17 cellular contexts compared by ENCODE assay signal in genomic region chr4:116796022-116796421, GRCh38.
"Had no signal": no experiment of that assay in that cellular context is flagged by ENCODE, and none has a peak within 500 bp of the region (broad histone marks: within the 10 kb centered on the region; RNA-seq: fewer than 3 reads in every experiment).

No MANE protein-coding gene starts in this region.

- H3K36me3 Mint-ChIP-seq: activated CD4-positive, alpha-beta memory T cell treated with anti-CD3 and anti-CD28 coated beads for 36 hours; activated naive CD4-positive, alpha-beta T cell treated with anti-CD3 and anti-CD28 coated beads, Interleukin-2, amount 50 U/mL, for 72 hours; memory B cell had no signal

- H3K27me3 ChIP-seq: body of pancreas, left lung, thyroid gland had no signal

- H3K9me3 ChIP-seq: body of pancreas, left lung, thyroid gland had no signal

- H3K4me1 Mint-ChIP-seq: memory B cell, nephron had no signal

- H3K27ac ChIP-seq: body of pancreas, coronary artery, left lung, thyroid gland had no signal

- H3K4me3 Mint-ChIP-seq: activated CD4-positive, alpha-beta memory T cell treated with anti-CD3 and anti-CD28 coated beads for 36 hours; activated T-cell treated with anti-CD3 and anti-CD28 coated beads, Interleukin-2, amount 50 U/mL, for 4 hours; memory B cell; nephron had no signal

- ATAC-seq: activated naive CD4-positive, alpha-beta T cell treated with anti-CD3 and anti-CD28 coated beads, Interleukin-2, amount 50 U/mL, for 72 hours; activated T-cell treated with anti-CD3 and anti-CD28 coated beads, Interleukin-2, amount 50 U/mL, for 4 hours; body of pancreas; left lung had no signal

- H3K4me3 ChIP-seq: body of pancreas, coronary artery, left lung, thyroid gland had no signal

- H3K27ac Mint-ChIP-seq: activated CD4-positive, alpha-beta memory T cell treated with anti-CD3 and anti-CD28 coated beads for 36 hours; activated naive CD4-positive, alpha-beta T cell treated with anti-CD3 and anti-CD28 coated beads, Interleukin-2, amount 50 U/mL, for 72 hours; memory B cell; nephron had no signal

- H3K4me1 ChIP-seq: body of pancreas, left lung, thyroid gland had no signal

- H3K27me3 Mint-ChIP-seq: activated CD4-positive, alpha-beta memory T cell treated with anti-CD3 and anti-CD28 coated beads for 36 hours; memory B cell had no signal

- H3K36me3 ChIP-seq: left lung, thyroid gland had no signal

- H3K9me3 Mint-ChIP-seq: activated CD4-positive, alpha-beta memory T cell treated with anti-CD3 and anti-CD28 coated beads for 36 hours; nephron had no signal

- DNase-seq: activated CD4-positive, alpha-beta memory T cell treated with anti-CD3 and anti-CD28 coated beads for 36 hours; activated effector memory CD4-positive, alpha-beta T cell treated with anti-CD3 and anti-CD28 coated beads, Interleukin-2, amount 50 U/mL, for 16 hours; activated T-cell treated with anti-CD3 and anti-CD28 coated beads, Interleukin-2, amount 50 U/mL, for 4 hours; amniotic stem cell; body of pancreas; central memory CD4-positive, alpha-beta T cell; effector CD8-positive, alpha-beta T cell; hypothalamus; islet precursor cell; left lung; stimulated activated CD4-positive, alpha-beta T cell treated with anti-CD3 and anti-CD28 coated beads, Interleukin-4, amount 100 ng/mL, for 24 hours; T1000; thyroid gland had no signal
